In genomic region chr3:42814246-42814645, GRCh38 we compare ENCODE assay signal across 18 cellular contexts. TPM values are rescaled to one million over a fixed set of nuclear protein-coding genes. Genes with fewer than 3 reads are reported as not detected.
DNase-seq lines count a peak whose midpoint lies in the region; ATAC-seq, FAIRE-seq and TF ChIP-seq lines count a peak whose summit lies in the region.
"Had no signal": no experiment of that assay in that cellular context is flagged by ENCODE, and none has a peak within 500 bp of the region (broad histone marks: within the 10 kb centered on the region; RNA-seq: fewer than 3 reads in every experiment).

No MANE protein-coding gene starts in this region.

- no peaks in the 10 kb centered on the region for H3K9me1 ChIP-seq in K562 (ENCODE audit: control insufficient read depth, insufficient read depth, low read length)

- H3K9me2 ChIP-seq in hepatocyte (replicated peaks; ENCODE audit: insufficient read depth) = no peaks in the 10 kb centered on the region

- DNase-seq in cardiac muscle cell (ENCODE audit: low read depth in 1 of 2, low spot score in 1 of 2) (peak in 1 of 2 donors; percentile 51), cardiac septum (ENCODE audit: low spot score) (no peak), K562 (ENCODE audit: extremely low read depth in 1 of 4, low spot score in 3 of 4) (no peak), hepatocyte (ENCODE audit: low spot score) (no peak), NCI-H774 (lab: John Stamatoyannopoulos, UW) (no peak), RPMI8226 (no peak)
- DNase-seq: ACHN; CD4-positive, CD25-positive, alpha-beta regulatory T cell; DMS79; H7 had no signal

- in situ Hi-C loops in K562 (cut with MboI) = no loop called here

- WGBS in K562 (ENCODE audit: insufficient coverage, low coverage, missing lambda C conversion rate) = 75% methylated on average over 5 of the region's 5 CpGs
- 78% methylated on average over 5 of the region's 5 CpGs for WGBS in hepatocyte (ENCODE audit: low lambda C conversion rate, missing lambda C conversion rate)

- no TSS peak for BruUV-seq in K562 (replicated peaks; lab: Mats Ljungman, UMichigan)

- no peaks in the 10 kb centered on the region for H3K9me3 ChIP-seq in cardiac muscle cell (ENCODE audit: low read depth)
- H3K9me3 ChIP-seq in K562 (replicated peaks; ENCODE audit: control insufficient read depth, insufficient read depth, low read depth, low read length) = peaks cover 7% of the 10 kb centered on the region
- H3K9me3 ChIP-seq in hepatocyte (ENCODE audit: low read depth) = no peaks in the 10 kb centered on the region
- H3K9me3 ChIP-seq: BLaER1 treated with 17β-estradiol and CSF1 and Interleukin-3, amounts not matched to agents 10 nM and 100 nM had no signal

- ATAC-seq in K562 = no peak
- no peak for ATAC-seq in activated CD4-positive, CD25-positive, alpha-beta regulatory T cell treated with anti-CD3 and anti-CD28 coated beads, Interleukin-2, amount 50 U/mL, for 24 hours
- ATAC-seq: GM12878, GM23338 had no signal

- H3K36me3 ChIP-seq in cardiac muscle cell (no peaks in the 10 kb centered on the region), K562 (ENCODE audit: control insufficient read depth, insufficient read depth, low read length) (no peaks in the 10 kb centered on the region), hepatocyte (replicated peaks; ENCODE audit: insufficient read depth, low read depth) (no peaks in the 10 kb centered on the region)
- H3K36me3 ChIP-seq: BLaER1 treated with 17β-estradiol and CSF1 and Interleukin-3, amounts not matched to agents 10 nM and 100 nM had no signal

- no peak for TF ChIP-seq EP300 in K562 (IDR thresholded peaks at IDR 0.05; ENCODE audit: low read length)

- H3K27me3 ChIP-seq in cardiac muscle cell (no peaks in the 10 kb centered on the region), K562 (ENCODE audit: control insufficient read depth in 2 of 2, insufficient read depth in 2 of 2, low read length in 2 of 2) (no peaks in the 10 kb centered on the region), hepatocyte (no peaks in the 10 kb centered on the region)
- H3K27me3 ChIP-seq: BLaER1 treated with 17β-estradiol and CSF1 and Interleukin-3, amounts not matched to agents 10 nM and 100 nM had no signal

- intact Hi-C loops in cardiac septum (cut with DNase I) (no loop called here), K562 (cut with micrococcal nuclease) (no loop called here)

- H3K4me2 ChIP-seq in K562 (ENCODE audit: insufficient read depth, low read length) = no peak overlapping the region
- no peak overlapping the region for H3K4me2 ChIP-seq in hepatocyte
- H3K4me2 ChIP-seq: BLaER1 treated with 17β-estradiol and CSF1 and Interleukin-3, amounts not matched to agents 10 nM and 100 nM; GM23338 had no signal

- peaks cover 52% of the 10 kb centered on the region for H3K4me1 ChIP-seq in cardiac muscle cell (ENCODE audit: low read depth)
- H3K4me1 ChIP-seq in K562 (replicated peaks in 1 of 2; ENCODE audit: control insufficient read depth in 2 of 2, insufficient read depth in 2 of 2, low read length in 2 of 2) = peaks cover 4 to 21% of the 10 kb centered on the region in 2 experiments; a peak in 4 of 5 replicates
- H3K4me1 ChIP-seq in hepatocyte (ENCODE audit: insufficient read depth) = peaks cover 20% of the 10 kb centered on the region
- H3K4me1 ChIP-seq: BLaER1 treated with 17β-estradiol and CSF1 and Interleukin-3, amounts not matched to agents 10 nM and 100 nM had no signal

- TF ChIP-seq POLR2A in K562 (conservative IDR thresholded peaks at IDR 0.05) = no peak

- no peak overlapping the region for H3K9ac ChIP-seq in K562 (ENCODE audit: insufficient read depth in 1 of 2, low read depth in 2 of 2, low read length in 2 of 2)
- H3K9ac ChIP-seq: BLaER1 treated with 17β-estradiol and CSF1 and Interleukin-3, amounts not matched to agents 10 nM and 100 nM had no signal

- H3K79me2 ChIP-seq in K562 (ENCODE audit: control insufficient read depth, insufficient read depth, low read length) (no peaks in the 10 kb centered on the region), hepatocyte (no peaks in the 10 kb centered on the region)

- H3K27ac ChIP-seq in cardiac muscle cell (peak overlapping the region; percentile 91), K562 (ENCODE audit: extremely low read depth, low read depth, low read length) (no peak overlapping the region), hepatocyte (peak overlapping the region; percentile 50)
- H3K27ac ChIP-seq: BLaER1 treated with 17β-estradiol and CSF1 and Interleukin-3, amounts not matched to agents 10 nM and 100 nM; HL-60 had no signal

- H3K4me3 ChIP-seq in cardiac muscle cell = no peak overlapping the region
- no peak overlapping the region for H3K4me3 ChIP-seq in K562
- H3K4me3 ChIP-seq in hepatocyte = no peak overlapping the region
- H3K4me3 ChIP-seq: BLaER1 treated with 17β-estradiol and CSF1 and Interleukin-3, amounts not matched to agents 10 nM and 100 nM; GM12878; GM23338 had no signal

- TF ChIP-seq CTCF in cardiac muscle cell (IDR thresholded peaks at IDR 0.05; ENCODE audit: low read depth, low read length) (no peak), K562 (IDR thresholded peaks at IDR 0.05 in 2 of 3, conservative IDR thresholded peaks at IDR 0.05 in 1 of 3; ENCODE audit: insufficient read depth in 2 of 3, low read depth in 1 of 3, low read length in 3 of 3) (no peak), hepatocyte (IDR thresholded peaks at IDR 0.05; ENCODE audit: poor library complexity) (no peak)

- POLR2A ChIA-PET in K562 (lab: Yijun Ruan, JAX) = interaction anchor here (3.1 kb wide), 1 partner anchor 10 kb away, joined by 19 read pairs; the partner anchor contains the start of gene HIGD1A

- H4K20me1 ChIP-seq in K562 (replicated peaks; ENCODE audit: control insufficient read depth, insufficient read depth, low read length) (no peaks in the 10 kb centered on the region), hepatocyte (ENCODE audit: insufficient read depth, poor library complexity, severe bottlenecking) (no peaks in the 10 kb centered on the region)
- H4K20me1 ChIP-seq: BLaER1 treated with 17β-estradiol and CSF1 and Interleukin-3, amounts not matched to agents 10 nM and 100 nM had no signal

- no peak for TF ChIP-seq RAD21 in K562 (CRISPR knock-in tag; conservative IDR thresholded peaks at IDR 0.05 in 1 of 2, IDR thresholded peaks at IDR 0.05 in 1 of 2)

- CTCF ChIA-PET in K562 (lab: Yijun Ruan, JAX; ENCODE audit: low intra/inter-chr PET ratio) = no interaction called here

- FAIRE-seq in K562 (lab: Jason Lieb, UNC) = peak; percentile 6
- FAIRE-seq: GM12878, GM18507 had no signal

- H2AFZ ChIP-seq in K562 (ENCODE audit: low read depth, low read length) (no peak overlapping the region), hepatocyte (no peak overlapping the region)
- H2AFZ ChIP-seq: GM23338 had no signal

RNA-seq across cellular contexts. Expression of gene ACKR2, which starts 5.0 kb away (rescaled TPM):
- 0.15 and 0.35 TPM in 2 replicates for total RNA-seq in cardiac muscle cell
- polyA plus RNA-seq in cardiac muscle cell = 2.8 and 3.6 TPM in 2 replicates
- total RNA-seq in cardiac septum = 1.5 TPM
- 2.1 and 2.5 TPM in 2 replicates for total RNA-seq in K562 (2011; cell fraction: chromatin; rRNA removed; ENCODE audit: low replicate concordance)
- total RNA-seq in K562 (2011; cell fraction: nucleolus; rRNA removed) = 1.7 and 2.2 TPM in 2 replicates
- 1.5 and 3.8 TPM in 2 replicates for total RNA-seq in K562 (2011; cell fraction: nucleoplasm; rRNA removed)
- 0.08 and 0.32 TPM in 2 replicates for total RNA-seq in K562 (2014; rRNA removed)
- total RNA-seq in K562 (2014; rRNA removed; fragmentation: Illumina TruSeq; extraction: Trizol) = 0.29 TPM in 2 replicates
- total RNA-seq in K562 (2015; rRNA removed; fragmentation: Illumina TruSeq; extraction: Trizol) = 0.15 TPM in 1 of 2 replicates, not detected in the other
- total RNA-seq in K562 (2021) = 0.69 and 0.85 TPM in 2 replicates
- 0.57 and 0.74 TPM in 2 replicates for polyA plus RNA-seq in K562 (2011; rRNA removed)
- 0.25 and 0.41 TPM in 2 replicates for polyA plus RNA-seq in K562 (2011; cell fraction: cytosol; rRNA removed)
- polyA plus RNA-seq in K562 (2011; cell fraction: nucleus; rRNA removed) = 0.72 and 0.75 TPM in 2 replicates
- polyA plus RNA-seq in K562 (2012) = 0.29 and 0.62 TPM in 2 replicates
- polyA plus RNA-seq in K562 (2014; fragmentation: Illumina TruSeq; extraction: Trizol) = 0.15 and 0.39 TPM in 2 replicates
- under 1 TPM; 0.03 to 0.21 TPM for polyA plus RNA-seq in K562 (2014; fragmentation: Nextera tagmentation; extraction: Ambion mirVana)
- 0.07 and 0.11 TPM in 2 replicates for polyA plus RNA-seq in K562 (2014; rRNA removed)
- polyA minus RNA-seq in K562 (2011; rRNA and poly(A)+ RNA removed) = 0.84 and 1.3 TPM in 2 replicates
- 0.57 TPM in 1 of 2 replicates, not detected in the other for polyA minus RNA-seq in K562 (2011; cell fraction: cytosol; rRNA and poly(A)+ RNA removed)
- 0.40 and 1.1 TPM in 2 replicates for polyA minus RNA-seq in K562 (2011; cell fraction: nucleus; rRNA and poly(A)+ RNA removed)
- total RNA-seq in hepatocyte = 1.9 and 3.9 TPM in 2 replicates
- polyA plus RNA-seq in hepatocyte = 1.7 and 2.3 TPM in 2 replicates
- total RNA-seq: A172; CD4-positive, CD25-positive, alpha-beta regulatory T cell; G401; H7 had no signal
- polyA plus RNA-seq: GM23338 had no signal

RNA-seq across cellular contexts. Expression of gene HIGD1A, which starts 10.0 kb away (rescaled TPM):
- total RNA-seq in cardiac muscle cell (121 and 167 TPM in 2 replicates), cardiac septum (266 TPM), K562 (2014; rRNA removed) (136 and 165 TPM in 2 replicates), K562 (2014; rRNA removed; fragmentation: Illumina TruSeq; extraction: Trizol) (333 and 382 TPM in 2 replicates), K562 (2015; rRNA removed; fragmentation: Illumina TruSeq; extraction: Trizol) (257 and 291 TPM in 2 replicates), K562 (2021) (183 and 189 TPM in 2 replicates), hepatocyte (252 and 266 TPM in 2 replicates)
- polyA plus RNA-seq in cardiac muscle cell (352 and 445 TPM in 2 replicates), K562 (2011; rRNA removed) (218 and 362 TPM in 2 replicates), K562 (2014; fragmentation: Illumina TruSeq; extraction: Trizol) (369 and 398 TPM in 2 replicates), K562 (2014; fragmentation: Nextera tagmentation; extraction: Ambion mirVana) (1,000 to 10,000 TPM; 1,116 to 1,185 TPM), K562 (2014; rRNA removed) (331 and 362 TPM in 2 replicates), hepatocyte (212 and 218 TPM in 2 replicates)
- total RNA-seq in K562 (2011; cell fraction: chromatin; rRNA removed; ENCODE audit: low replicate concordance) = 16.0 and 47.0 TPM in 2 replicates
- 14.0 and 19.1 TPM in 2 replicates for total RNA-seq in K562 (2011; cell fraction: nucleolus; rRNA removed)
- total RNA-seq in K562 (2011; cell fraction: nucleoplasm; rRNA removed) = 44.3 and 95.3 TPM in 2 replicates
- polyA plus RNA-seq in K562 (2011; cell fraction: cytosol; rRNA removed) = 45.6 and 124 TPM in 2 replicates
- polyA plus RNA-seq in K562 (2011; cell fraction: nucleus; rRNA removed) = 25.3 and 53.9 TPM in 2 replicates
- polyA plus RNA-seq in K562 (2012) = 198 and 327 TPM in 2 replicates
- polyA minus RNA-seq in K562 (2011; rRNA and poly(A)+ RNA removed) = 172 and 181 TPM in 2 replicates
- polyA minus RNA-seq in K562 (2011; cell fraction: cytosol; rRNA and poly(A)+ RNA removed) = 59.9 and 87.1 TPM in 2 replicates
- polyA minus RNA-seq in K562 (2011; cell fraction: nucleus; rRNA and poly(A)+ RNA removed) = 14.8 and 26.3 TPM in 2 replicates

RNA-seq across cellular contexts. Expression of gene CCDC13, which starts 41.2 kb away (rescaled TPM):
- total RNA-seq in cardiac muscle cell (1.5 and 3.3 TPM in 2 replicates), cardiac septum (1.1 TPM), K562 (2014; rRNA removed) (0.53 and 0.68 TPM in 2 replicates), K562 (2014; rRNA removed; fragmentation: Illumina TruSeq; extraction: Trizol) (0.67 TPM in 1 of 2 replicates, not detected in the other), K562 (2015; rRNA removed; fragmentation: Illumina TruSeq; extraction: Trizol) (0.26 and 0.54 TPM in 2 replicates), K562 (2021) (0.24 and 0.49 TPM in 2 replicates), hepatocyte (0.63 TPM in 1 of 2 replicates, not detected in the other)
- polyA plus RNA-seq in cardiac muscle cell (2.8 and 3.1 TPM in 2 replicates), K562 (2011; rRNA removed) (0.22 TPM in 1 of 2 replicates, not detected in the other), K562 (2014; fragmentation: Illumina TruSeq; extraction: Trizol) (0.28 and 0.29 TPM in 2 replicates), K562 (2014; fragmentation: Nextera tagmentation; extraction: Ambion mirVana) (under 1 TPM; 0.20 to 0.70 TPM), K562 (2014; rRNA removed) (0.48 and 0.89 TPM in 2 replicates), hepatocyte (2.1 TPM in 1 of 2 replicates, not detected in the other)
- total RNA-seq in K562 (2011; cell fraction: chromatin; rRNA removed; ENCODE audit: low replicate concordance) = 0.51 and 1.0 TPM in 2 replicates
- 0.53 TPM in 1 of 2 replicates, not detected in the other for total RNA-seq in K562 (2011; cell fraction: nucleolus; rRNA removed)
- 0.69 TPM in 1 of 2 replicates, not detected in the other for total RNA-seq in K562 (2011; cell fraction: nucleoplasm; rRNA removed)
- polyA plus RNA-seq in K562 (2011; cell fraction: cytosol; rRNA removed) = 0.06 and 0.09 TPM in 2 replicates
- 0.47 and 0.63 TPM in 2 replicates for polyA plus RNA-seq in K562 (2011; cell fraction: nucleus; rRNA removed)
- 0.30 and 0.46 TPM in 2 replicates for polyA plus RNA-seq in K562 (2012)
- polyA minus RNA-seq in K562 (2011; rRNA and poly(A)+ RNA removed) = not detected in 2 replicates
- polyA minus RNA-seq in K562 (2011; cell fraction: cytosol; rRNA and poly(A)+ RNA removed) = not detected in 2 replicates
- polyA minus RNA-seq in K562 (2011; cell fraction: nucleus; rRNA and poly(A)+ RNA removed) = not detected in 2 replicates
- total RNA-seq: A172 had no signal
